Comparison of ENCODE assay signal across 22 cellular contexts in the genomic region with DNA sequence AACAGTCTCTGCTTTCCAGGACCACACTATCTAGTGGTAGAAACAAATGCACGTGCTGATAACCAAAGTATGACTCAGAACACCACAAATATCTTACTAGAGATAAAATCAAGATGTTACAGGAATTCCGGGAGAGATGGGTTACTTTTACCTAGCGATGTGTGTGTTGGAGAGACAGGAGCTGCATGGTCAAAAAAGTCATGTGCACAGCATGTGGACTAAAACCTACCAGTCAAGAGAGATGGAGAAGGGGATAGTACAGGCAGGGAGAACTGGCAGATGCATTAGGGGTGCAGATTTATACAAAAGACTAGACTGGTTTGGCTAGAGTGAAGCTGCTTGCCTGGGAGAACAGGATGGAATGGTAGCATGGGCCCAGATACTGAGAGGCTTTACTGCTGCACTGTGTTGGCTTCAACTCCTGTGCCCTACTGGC.
DNase-seq lines count a peak whose midpoint lies in the region; ATAC-seq, FAIRE-seq and TF ChIP-seq lines count a peak whose summit lies in the region.
"Had no signal": no experiment of that assay in that cellular context is flagged by ENCODE, and none has a peak within 500 bp of the region (broad histone marks: within the 10 kb centered on the region; RNA-seq: fewer than 3 reads in every experiment).

No MANE protein-coding gene starts in this region.

- H3K27me3 ChIP-seq in OCI-LY3 (ENCODE audit: low read depth, low read length) (no peaks in the 10 kb centered on the region), GM12878 (replicated peaks in 1 of 2; ENCODE audit: control insufficient read depth in 2 of 2, insufficient read depth in 2 of 2, low read length in 1 of 2) (no peaks in the 10 kb centered on the region), PC-3 (ENCODE audit: low read length) (no peaks in the 10 kb centered on the region)
- H3K27me3 ChIP-seq: tibial nerve had no signal

- H2AFZ ChIP-seq in OCI-LY3 (ENCODE audit: low read depth, low read length), result no peak overlapping the region
- H2AFZ ChIP-seq in GM12878 (ENCODE audit: control insufficient read depth, low read depth, low read length), result no peak overlapping the region
- no peak overlapping the region for H2AFZ ChIP-seq in PC-3 (ENCODE audit: low read length)
- H2AFZ ChIP-seq: parathyroid adenoma had no signal

- peaks cover 52% of the 10 kb centered on the region for H3K36me3 ChIP-seq in OCI-LY3 (replicated peaks; ENCODE audit: low read depth, low read length)
- H3K36me3 ChIP-seq in GM12878 (ENCODE audit: control insufficient read depth in 2 of 2, insufficient read depth in 2 of 2, low read length in 1 of 2), result peaks cover 2 to 9% of the 10 kb centered on the region in 2 experiments; a peak in 3 of 4 replicates
- H3K36me3 ChIP-seq in PC-3 (ENCODE audit: low read depth, low read length), result no peaks in the 10 kb centered on the region

- H4K20me1 ChIP-seq in OCI-LY3 (ENCODE audit: insufficient read depth, low read length), result no peaks in the 10 kb centered on the region
- H4K20me1 ChIP-seq in GM12878 (ENCODE audit: control insufficient read depth, insufficient read depth), result no peaks in the 10 kb centered on the region
- H4K20me1 ChIP-seq in PC-3 (ENCODE audit: low read length), result no peaks in the 10 kb centered on the region

- RAD21 ChIA-PET in GM12878 (lab: Charles Lee; ENCODE audit: unreplicated experiment), result no interaction called here

- BruUV-seq in GM12878 (replicated peaks; lab: Mats Ljungman, UMichigan) (no TSS peak), PC-3 (replicated peaks; lab: Mats Ljungman, UMichigan) (no TSS peak)

- peak overlapping the region; percentile 19; the same call in 1 of the 2 replicates for H3K9ac ChIP-seq in OCI-LY3 (ENCODE audit: low read length)
- no peak overlapping the region for H3K9ac ChIP-seq in GM12878 (ENCODE audit: control insufficient read depth, insufficient read depth, low read length)
- no peak overlapping the region for H3K9ac ChIP-seq in PC-3 (ENCODE audit: low read length)
- H3K9ac ChIP-seq: parathyroid adenoma had no signal

- no peak for FAIRE-seq in GM12878 (lab: Jason Lieb, UNC)

- H3K4me1 ChIP-seq in OCI-LY3 (ENCODE audit: low read length), result peaks cover 76% of the 10 kb centered on the region
- peaks cover 5% of the 10 kb centered on the region for H3K4me1 ChIP-seq in GM12878 (ENCODE audit: control insufficient read depth, insufficient read depth, low read length)
- H3K4me1 ChIP-seq in PC-3 (ENCODE audit: insufficient read depth, low read length), result no peaks in the 10 kb centered on the region
- H3K4me1 ChIP-seq: parathyroid adenoma, tibial nerve had no signal

- in situ Hi-C loops in GM12878 (cut with MboI), result no loop called here

- CTCF ChIA-PET in GM12878 (lab: Yijun Ruan, JAX) (no interaction called here), PC-3 (lab: Charles Lee) (no interaction called here)

- POLR2A ChIA-PET in GM12878 (lab: Charles Lee) (no interaction called here), PC-3 (lab: Charles Lee; ENCODE audit: unreplicated experiment) (no interaction called here)

- H3K4me2 ChIP-seq in OCI-LY3 (ENCODE audit: low read length), result peak overlapping the region; percentile 54
- H3K4me2 ChIP-seq in GM12878 (ENCODE audit: control insufficient read depth, insufficient read depth), result no peak overlapping the region
- H3K4me2 ChIP-seq in PC-3 (ENCODE audit: low read length), result no peak overlapping the region

- no peak for TF ChIP-seq RAD21 in GM12878 (IDR thresholded peaks at IDR 0.05; ENCODE audit: insufficient read depth, low read depth, low read length)

- H3K4me3 ChIP-seq in OCI-LY3 (ENCODE audit: low read length) (0 out of 2 replicates have a peak overlapping the region, but pooled peaks have one; percentile 11), GM12878 (no peak overlapping the region), PC-3 (ENCODE audit: low read length) (no peak overlapping the region)
- H3K4me3 ChIP-seq: tibial nerve had no signal

- TF ChIP-seq EP300 in GM12878 (IDR thresholded peaks at IDR 0.05; ENCODE audit: borderline replicate concordance in 1 of 2, control insufficient read depth in 1 of 2, low read depth in 2 of 2, low read length in 2 of 2), result no peak

- TF ChIP-seq CTCF in OCI-LY3 (IDR thresholded peaks at IDR 0.05; ENCODE audit: low read depth, low read length) (no peak), GM12878 (IDR thresholded peaks at IDR 0.05 in 2 of 3, conservative IDR thresholded peaks at IDR 0.05 in 1 of 3; ENCODE audit: control insufficient read depth in 2 of 3, extremely low read depth in 1 of 3, insufficient read depth in 1 of 3, low read depth in 3 of 3, low read length in 3 of 3) (no peak), PC-3 (conservative IDR thresholded peaks at IDR 0.05; ENCODE audit: low read depth, low read length) (no peak)

- H3K9me3 ChIP-seq in OCI-LY3 (ENCODE audit: insufficient read depth, low read length), result peaks cover 14% of the 10 kb centered on the region; the same call in 1 of the 2 replicates
- no peaks in the 10 kb centered on the region; the same call in 2 of the 3 replicates for H3K9me3 ChIP-seq in GM12878 (replicated peaks; ENCODE audit: control insufficient read depth, insufficient read depth, low read length)
- H3K9me3 ChIP-seq in PC-3 (ENCODE audit: low read length), result no peaks in the 10 kb centered on the region
- H3K9me3 ChIP-seq: tibial nerve had no signal

- SMC1A ChIA-PET in GM12878 (lab: Charles Lee; ENCODE audit: uncharacterized antibody, unreplicated experiment), result interaction anchor here (0.8 to 1.1 kb wide), 2 partner anchors 29 to 263 kb away, joined by 3 to 4 read pairs; no protein-coding TSS in a partner anchor

- WGBS in GM12878 (ENCODE audit: insufficient coverage, insufficient replicate concordance, low lambda C conversion rate, missing lambda C conversion rate), result 65% methylated on average over 3 of the region's 3 CpGs

- H3K9me2 ChIP-seq in PC-3 (replicated peaks; ENCODE audit: low read length), result no peaks in the 10 kb centered on the region

- H3K79me2 ChIP-seq in OCI-LY3 (ENCODE audit: low read length) (no peaks in the 10 kb centered on the region), GM12878 (ENCODE audit: control insufficient read depth, insufficient read depth, low read length) (no peaks in the 10 kb centered on the region), PC-3 (ENCODE audit: low read length) (no peaks in the 10 kb centered on the region)
- H3K79me2 ChIP-seq: parathyroid adenoma had no signal

- intact Hi-C loops in GM12878 (cut with micrococcal nuclease; ENCODE audit: unreplicated experiment) (no loop called here), PC-3 (cut with micrococcal nuclease) (no loop called here)

- no peaks in the 10 kb centered on the region for H3F3A ChIP-seq in PC-3 (ENCODE audit: low read length, unreplicated experiment)

- ATAC-seq in GM19452 (IDR thresholded peaks at IDR 0.05; ENCODE audit: unreplicated experiment) (peak; percentile 4), GM12878 (no peak), GM21447 (IDR thresholded peaks at IDR 0.05; ENCODE audit: unreplicated experiment) (no peak), PC-3 (no peak)
- ATAC-seq: left cardiac atrium, right cardiac atrium had no signal

- TF ChIP-seq POLR2A in GM12878 (IDR thresholded peaks at IDR 0.05; ENCODE audit: low read depth, low read length), result no peak

- H3K27ac ChIP-seq in OCI-LY3 (ENCODE audit: low read length) (peak overlapping the region; percentile 78), GM12878 (ENCODE audit: control insufficient read depth, insufficient read depth) (no peak overlapping the region), PC-3 (ENCODE audit: low read length) (no peak overlapping the region)
- H3K27ac ChIP-seq: parathyroid adenoma, tibial nerve had no signal

- DNase-seq in GM12878 (ENCODE audit: low read depth, low spot score) (no peak), kidney tubule cell (ENCODE audit: low spot score) (peak; percentile 23), NCI-H446 (lab: John Stamatoyannopoulos, UW) (no peak), PC-3 (no peak)
- no peak for DNase-seq in activated CD4-positive, alpha-beta T cell treated with anti-CD3 and anti-CD28 coated beads for 1 hour
- DNase-seq: activated CD4-positive, alpha-beta T cell treated with anti-CD3 and anti-CD28 coated beads, Interleukin-2, amount 10 ng/mL, durations not matched to agents 24 days and 14 days; activated CD8-positive, alpha-beta memory T cell treated with anti-CD3 and anti-CD28 coated beads, Interleukin-2, amount 10 ng/mL, durations not matched to agents 7 days and 5 days; aorta; CD8-positive, alpha-beta memory T cell; cerebellar nuclear complex; effector memory CD4-positive, alpha-beta T cell; left cardiac atrium; NCI-H1436 treated with DMSO at 0.1 percent for 48 hours; NCI-H526; right cardiac atrium; SHP77 treated with DMSO at 0.1 percent for 48 hours; stimulated activated CD4-positive, alpha-beta T cell treated with anti-CD3 and anti-CD28 coated beads, Interleukin-12 subunit alpha, Interleukin-12 subunit beta, amount 100 ng/mL, for 4 hours had no signal

TF ChIP-seq in GM12878, 131 proteins besides CTCF, POLR2A, EP300 and RAD21:
- TF ChIP-seq BHLHE40 (IDR thresholded peaks at IDR 0.05; ENCODE audit: borderline replicate concordance in 1 of 2, low read depth in 2 of 2, low read length in 1 of 2) (peak; percentile 11 to 21; a peak in 1 of 4 replicates), KLF5 (IDR thresholded peaks at IDR 0.05; ENCODE audit: partially characterized antibody) (no peak)
